20 cellular contexts compared by ENCODE assay signal in the genomic region with DNA sequence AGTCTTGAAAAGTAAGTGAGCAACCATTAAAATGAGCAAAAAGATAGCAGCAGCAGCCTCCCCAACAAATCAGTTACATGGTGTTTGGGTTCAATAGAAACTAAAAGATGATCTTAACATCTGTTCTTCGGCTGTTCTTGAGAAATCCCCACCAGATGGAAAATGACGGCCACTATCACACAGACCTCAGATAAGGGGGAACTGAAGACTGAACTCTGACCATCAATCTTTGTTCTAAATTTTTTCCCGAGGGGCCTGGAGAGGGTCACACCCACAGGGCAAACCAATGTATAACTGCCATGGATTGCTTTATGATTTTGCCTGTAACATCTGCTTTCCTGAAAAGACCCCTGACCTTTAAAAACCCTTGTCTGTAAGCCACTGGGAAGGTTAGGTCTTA.
DNase-seq lines count a peak whose midpoint lies in the region; ATAC-seq, FAIRE-seq and TF ChIP-seq lines count a peak whose summit lies in the region.
"Had no signal": no experiment of that assay in that cellular context is flagged by ENCODE, and none has a peak within 500 bp of the region (broad histone marks: within the 10 kb centered on the region; RNA-seq: fewer than 3 reads in every experiment).

No MANE protein-coding gene starts in this region.

- H3K9me3 Mint-ChIP-seq in nephron progenitor cell, result no peaks in the 10 kb centered on the region
- H3K9me3 Mint-ChIP-seq: H9 had no signal

- ATAC-seq in GM18907 (IDR thresholded peaks at IDR 0.05; ENCODE audit: unreplicated experiment) (peak; percentile 51), HG02852 (IDR thresholded peaks at IDR 0.05; ENCODE audit: unreplicated experiment) (peak; percentile 41)
- ATAC-seq: Panc1, T-cell had no signal

- no peak overlapping the region for H3K4me3 Mint-ChIP-seq in nephron progenitor cell
- H3K4me3 Mint-ChIP-seq: H9, T-cell had no signal

- H3K36me3 Mint-ChIP-seq in nephron progenitor cell (ENCODE audit: low read depth), result no peaks in the 10 kb centered on the region
- H3K36me3 Mint-ChIP-seq: T-cell had no signal

- H3K27me3 Mint-ChIP-seq in nephron progenitor cell (ENCODE audit: low read depth, poor library complexity), result peaks cover 5% of the 10 kb centered on the region
- H3K27me3 Mint-ChIP-seq: T-cell had no signal

- peaks cover 46% of the 10 kb centered on the region for H3K4me1 Mint-ChIP-seq in nephron progenitor cell

- no peaks in the 10 kb centered on the region for H3K36me3 ChIP-seq in KOPT-K1 (ENCODE audit: insufficient read depth, low read length)

- DNase-seq in nephron progenitor cell (no peak), GM12891 (ENCODE audit: insufficient read length, low spot score) (no peak), activated gamma-delta T cell (lab: John Stamatoyannopoulos, UW) (no peak), COR-L47 (lab: John Stamatoyannopoulos, UW) (no peak)
- DNase-seq: GM23248, H9, KBM-7, MM.1S, NCI-H1417, NCI-H1694, NCI-H446 treated with DMSO at 0.1 percent for 48 hours, NCI-H526, SHP77, T-cell had no signal

- H3K9me3 ChIP-seq in KOPT-K1 (ENCODE audit: insufficient read depth, low read length, poor library complexity, severe bottlenecking), result no peaks in the 10 kb centered on the region

- peak overlapping the region; percentile 56 for H3K27ac ChIP-seq in KOPT-K1 (ENCODE audit: low read depth, low read length, poor library complexity, severe bottlenecking)
- H3K27ac ChIP-seq: GM23248, RWPE1 had no signal

- FAIRE-seq in GM12891 (lab: Jason Lieb, UNC), result no peak
- FAIRE-seq: D721Med had no signal

- TF ChIP-seq CTCF in nephron progenitor cell (IDR thresholded peaks at IDR 0.05), result no peak

- peak overlapping the region; percentile 62 for H3K27ac Mint-ChIP-seq in nephron progenitor cell
- H3K27ac Mint-ChIP-seq: H9, T-cell had no signal

- TF ChIP-seq POLR2A in GM12891 (IDR thresholded peaks at IDR 0.05; ENCODE audit: low read depth, low read length), result no peak

TF ChIP-seq in GM12891, 5 proteins besides CTCF, POLR2A, EP300 and RAD21:
- TF ChIP-seq POLR2AphosphoS5 (IDR thresholded peaks at IDR 0.05; ENCODE audit: low read depth, low read length) (no peak), SPI1 (IDR thresholded peaks at IDR 0.05; ENCODE audit: low read depth, low read length) (no peak), TAF1 (IDR thresholded peaks at IDR 0.05; ENCODE audit: low read depth, low read length) (no peak), PAX5 (IDR thresholded peaks at IDR 0.05; ENCODE audit: insufficient read depth, low read length, severe bottlenecking) (no peak), POU2F2 (IDR thresholded peaks at IDR 0.05; ENCODE audit: low read depth, low read length) (no peak)
